ENCODE assay signal across 32 cellular contexts in genomic region chr2:33671198-33671597, GRCh38.
"Had no signal": no experiment of that assay in that cellular context is flagged by ENCODE, and none has a peak within 500 bp of the region (broad histone marks: within the 10 kb centered on the region; RNA-seq: fewer than 3 reads in every experiment).

No MANE protein-coding gene starts in this region.

- H3K4me3 ChIP-seq: MG63 had no signal

- H3K36me3 ChIP-seq: MG63 had no signal

- H3K27ac ChIP-seq: KMS-11 had no signal

- DNase-seq: Karpas-422, MG63, MM.1S, MV-4-11, NCI-H1048, NCI-H1092, NCI-H1105, NCI-H1105 treated with DMSO at 0.1 percent for 48 hours, NCI-H1417, NCI-H1417 treated with DMSO at 0.1 percent for 48 hours, NCI-H1436, NCI-H1436 treated with DMSO at 0.1 percent for 48 hours, NCI-H146, NCI-H1694, NCI-H1694 treated with DMSO at 0.1 percent for 48 hours, NCI-H187, NCI-H187 treated with DMSO at 0.1 percent for 48 hours, NCI-H2029, NCI-H2029 treated with DMSO at 0.1 percent for 48 hours, NCI-H2081, NCI-H2081 treated with DMSO at 0.1 percent for 48 hours, NCI-H2107, NCI-H2171, NCI-H2171 treated with DMSO at 0.1 percent for 48 hours, NCI-H2227 treated with DMSO at 0.1 percent for 48 hours, NCI-H226, NCI-H345, NCI-H446, NCI-H446 treated with DMSO at 0.1 percent for 48 hours, NCI-H510A, NCI-H510A treated with DMSO at 0.1 percent for 48 hours had no signal

- H3K9me3 ChIP-seq: MG63 had no signal

- H3K4me2 ChIP-seq: KMS-11 had no signal

- H3K9ac ChIP-seq: KMS-11 had no signal

- H3K27me3 ChIP-seq: MG63 had no signal
